1 cellular context compared by ENCODE assay signal in the genomic region with DNA sequence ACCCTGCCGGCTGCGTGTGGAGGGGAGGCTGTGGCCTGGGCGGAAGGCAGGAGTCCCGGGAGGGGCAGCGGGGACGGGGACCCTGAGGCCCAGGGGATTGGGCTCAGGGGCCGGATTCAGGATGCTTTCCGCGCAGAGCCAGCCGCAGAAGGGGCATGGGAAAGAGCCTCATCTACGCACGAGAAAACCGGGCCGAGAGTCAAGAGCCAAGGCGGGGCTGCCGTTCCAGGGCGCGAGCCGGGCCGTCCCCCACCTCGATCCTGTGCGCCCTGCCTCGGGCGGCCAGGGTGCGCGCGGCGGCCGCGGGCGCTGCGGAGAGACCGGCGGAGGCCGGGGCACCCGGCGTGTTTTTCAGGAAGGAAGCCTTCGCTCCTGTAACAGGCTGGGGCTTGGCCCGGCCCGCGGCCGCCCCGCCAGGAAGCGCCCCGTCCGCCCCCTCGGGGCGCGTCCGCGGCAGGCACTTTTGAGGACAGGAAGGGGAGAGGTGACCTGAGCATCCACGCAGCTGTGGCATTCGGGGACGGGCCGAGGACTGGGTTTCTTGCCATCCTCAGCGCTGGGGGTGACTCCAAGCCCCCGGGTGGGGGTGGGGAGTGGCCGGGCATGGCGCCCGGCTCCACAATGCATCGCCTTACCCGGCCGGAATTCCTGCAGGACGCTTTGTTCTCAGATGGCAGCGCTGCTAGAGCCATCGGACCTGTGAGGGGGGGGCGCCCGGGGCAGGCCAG.
TF ChIP-seq lines count a peak whose summit lies in the region.

No MANE protein-coding gene starts in this region.

TF ChIP-seq in SK-N-SH, 30 proteins besides CTCF, POLR2A, EP300 and RAD21 (continued from another document):
- TF ChIP-seq REST (IDR thresholded peaks at IDR 0.05; ENCODE audit: low read depth, low read length), result no peak
- no peak for TF ChIP-seq NFIC (IDR thresholded peaks at IDR 0.05; ENCODE audit: borderline replicate concordance)
- TF ChIP-seq GATA2 (CRISPR knock-in tag; IDR thresholded peaks at IDR 0.05), result no peak
- TF ChIP-seq MAX (IDR thresholded peaks at IDR 0.05; ENCODE audit: low read depth), result no peak
- TF ChIP-seq, protein P1, sequence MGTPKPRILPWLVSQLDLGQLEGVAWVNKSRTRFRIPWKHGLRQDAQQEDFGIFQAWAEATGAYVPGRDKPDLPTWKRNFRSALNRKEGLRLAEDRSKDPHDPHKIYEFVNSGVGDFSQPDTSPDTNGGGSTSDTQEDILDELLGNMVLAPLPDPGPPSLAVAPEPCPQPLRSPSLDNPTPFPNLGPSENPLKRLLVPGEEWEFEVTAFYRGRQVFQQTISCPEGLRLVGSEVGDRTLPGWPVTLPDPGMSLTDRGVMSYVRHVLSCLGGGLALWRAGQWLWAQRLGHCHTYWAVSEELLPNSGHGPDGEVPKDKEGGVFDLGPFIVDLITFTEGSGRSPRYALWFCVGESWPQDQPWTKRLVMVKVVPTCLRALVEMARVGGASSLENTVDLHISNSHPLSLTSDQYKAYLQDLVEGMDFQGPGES (IDR thresholded peaks at IDR 0.05; ENCODE audit: low read depth, low read length), result no peak
- TF ChIP-seq FOXJ3 (CRISPR knock-in tag; IDR thresholded peaks at IDR 0.05), result no peak
